21 cellular contexts compared by ENCODE assay signal in the genomic region with DNA sequence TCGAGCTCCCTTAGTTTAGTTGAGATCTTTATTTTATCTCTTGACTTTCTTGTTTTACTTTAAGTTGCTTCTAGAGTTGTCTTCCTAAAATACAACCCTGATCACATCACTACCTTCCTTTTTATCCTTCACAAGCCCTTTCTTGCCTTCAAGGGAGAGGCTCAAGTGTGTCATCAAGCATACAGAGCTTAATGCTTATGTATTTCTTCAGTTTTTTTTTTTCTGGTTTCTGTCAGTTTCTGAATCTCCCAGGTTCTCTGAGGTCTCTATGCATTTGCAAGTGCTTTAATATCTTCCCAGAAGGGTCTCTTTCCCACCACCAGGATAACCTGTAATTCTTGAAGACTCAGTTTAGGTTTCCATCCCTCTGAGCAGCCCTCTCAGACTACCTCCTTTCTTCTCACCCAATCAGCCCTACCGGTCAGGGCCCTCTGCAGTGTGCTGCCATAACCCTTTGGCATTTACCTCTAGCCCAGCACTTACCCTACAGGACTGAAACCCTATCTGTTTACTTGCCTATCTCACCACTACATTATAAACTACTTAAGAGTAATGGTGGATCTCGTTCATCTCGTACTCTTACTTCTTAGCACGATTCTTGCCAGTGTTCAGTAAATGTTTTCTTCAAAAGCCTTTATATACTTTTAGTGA. TPM values are rescaled to one million over a fixed set of nuclear protein-coding genes. Genes with fewer than 3 reads are reported as not detected.
DNase-seq lines count a peak whose midpoint lies in the region; ATAC-seq, FAIRE-seq and TF ChIP-seq lines count a peak whose summit lies in the region.
"Had no signal": no experiment of that assay in that cellular context is flagged by ENCODE, and none has a peak within 500 bp of the region (broad histone marks: within the 10 kb centered on the region; RNA-seq: fewer than 3 reads in every experiment).

No MANE protein-coding gene starts in this region.

- DNase-seq in left ventricle myocardium superior (no peak), Right ventricle myocardium superior (no peak), HTR-8/SVneo (ENCODE audit: insufficient read length, low spot score) (no peak), epithelial cell of esophagus (ENCODE audit: low read depth) (peak; percentile 52), iPS-NIHi11 (ENCODE audit: low spot score) (no peak), OCI-M2 (lab: John Stamatoyannopoulos, UW; ENCODE audit: unreplicated experiment) (no peak), PC-3 (no peak)
- DNase-seq: ACHN; CD4-positive, alpha-beta T cell; COR-L47; DND-41; H9; NCI-H1694; NCI-H446 treated with DMSO at 0.1 percent for 48 hours; NCI-H526 treated with DMSO at 0.1 percent for 48 hours had no signal

- H3K9me3 ChIP-seq in skeletal muscle tissue (ENCODE audit: control insufficient read depth in 3 of 3, low read length in 3 of 3): no peaks in the 10 kb centered on the region
- no peaks in the 10 kb centered on the region for H3K9me3 ChIP-seq in PC-3 (ENCODE audit: low read length)
- H3K9me3 ChIP-seq: BLaER1 had no signal

- peaks cover 4 to 8% (median 4%) of the 10 kb centered on the region in 3 donors for H3K4me1 ChIP-seq in skeletal muscle tissue (ENCODE audit: control insufficient read depth in 3 of 3, insufficient read depth in 3 of 3, low read length in 3 of 3)
- H3K4me1 ChIP-seq in PC-3 (ENCODE audit: insufficient read depth, low read length): no peaks in the 10 kb centered on the region
- H3K4me1 ChIP-seq: BLaER1 had no signal

- no TSS peak for BruUV-seq in PC-3 (replicated peaks; lab: Mats Ljungman, UMichigan)

- no peaks in the 10 kb centered on the region for H3K36me3 ChIP-seq in skeletal muscle tissue (ENCODE audit: control insufficient read depth in 3 of 3, insufficient read depth in 3 of 3, low read length in 3 of 3)
- no peaks in the 10 kb centered on the region for H3K36me3 ChIP-seq in PC-3 (ENCODE audit: low read depth, low read length)
- H3K36me3 ChIP-seq: BLaER1 had no signal

- no peak overlapping the region for H2AFZ ChIP-seq in PC-3 (ENCODE audit: low read length)

- intact Hi-C loops in left ventricle myocardium superior (cut with micrococcal nuclease) (no loop called here), Right ventricle myocardium superior (cut with DNase I) (no loop called here), PC-3 (cut with micrococcal nuclease) (no loop called here)

- no peaks in the 10 kb centered on the region for H4K20me1 ChIP-seq in PC-3 (ENCODE audit: low read length)
- H4K20me1 ChIP-seq: BLaER1 had no signal

- H3K4me3 ChIP-seq in epithelial cell of esophagus (ENCODE audit: low read length) (no peak overlapping the region), skeletal muscle tissue (ENCODE audit: low read length in 3 of 3) (no peak overlapping the region), PC-3 (ENCODE audit: low read length) (no peak overlapping the region)
- H3K4me3 ChIP-seq: BLaER1, GM12878 had no signal

- POLR2A ChIA-PET in PC-3 (lab: Charles Lee; ENCODE audit: unreplicated experiment): no interaction called here

- no peak overlapping the region for H3K9ac ChIP-seq in skeletal muscle tissue (ENCODE audit: low read depth in 1 of 3, low read length in 3 of 3)
- H3K9ac ChIP-seq in PC-3 (ENCODE audit: low read length): no peak overlapping the region
- H3K9ac ChIP-seq: BLaER1 had no signal

- no peaks in the 10 kb centered on the region for H3K27me3 ChIP-seq in skeletal muscle tissue (ENCODE audit: control insufficient read depth in 3 of 3, insufficient read depth in 3 of 3, low read length in 3 of 3)
- H3K27me3 ChIP-seq in PC-3 (ENCODE audit: low read length): no peaks in the 10 kb centered on the region
- H3K27me3 ChIP-seq: BLaER1 had no signal

- ATAC-seq in left ventricle myocardium superior (peak; percentile 36), Right ventricle myocardium superior (ENCODE audit: poor library complexity) (no peak), PC-3 (no peak)
- ATAC-seq: GM12878, Right ventricle myocardium inferior had no signal

- no peaks in the 10 kb centered on the region for H3K9me2 ChIP-seq in PC-3 (replicated peaks; ENCODE audit: low read length)

- FAIRE-seq in HTR-8/SVneo (lab: Jason Lieb, UNC): peak; percentile 9
- FAIRE-seq: GM12878, RCC 7860 had no signal

- H3F3A ChIP-seq in PC-3 (ENCODE audit: low read length, unreplicated experiment): no peaks in the 10 kb centered on the region

- H3K27ac ChIP-seq in skeletal muscle tissue (ENCODE audit: low read depth, low read length) (peak overlapping the region; percentile 39), PC-3 (ENCODE audit: low read length) (no peak overlapping the region)
- H3K27ac ChIP-seq: BLaER1 had no signal

- TF ChIP-seq CTCF in epithelial cell of esophagus (IDR thresholded peaks at IDR 0.05; ENCODE audit: insufficient read depth, low read depth, low read length, missing control alignments) (no peak), PC-3 (conservative IDR thresholded peaks at IDR 0.05; ENCODE audit: low read depth, low read length) (no peak)

- no peak overlapping the region for H3K4me2 ChIP-seq in PC-3 (ENCODE audit: low read length)
- H3K4me2 ChIP-seq: BLaER1 had no signal

- CTCF ChIA-PET in PC-3 (lab: Charles Lee): interaction anchor here (0.6 kb wide), 1 partner anchor 183 kb away, joined by 3 read pairs; no protein-coding TSS in a partner anchor

- no peaks in the 10 kb centered on the region for H3K79me2 ChIP-seq in PC-3 (ENCODE audit: low read length)

RNA-seq across cellular contexts. Expression of a gene that starts 36.9 kb away (rescaled TPM):
- total RNA-seq in left ventricle myocardium superior: 20.2 TPM
- 20.4 TPM for total RNA-seq in Right ventricle myocardium superior
- 40.2 TPM for total RNA-seq in skeletal muscle tissue
- 10.0 and 11.6 TPM in 2 replicates for total RNA-seq in PC-3 (2014; rRNA removed)
- total RNA-seq: CD4-positive, alpha-beta T cell; GM12878; T-helper 1 cell treated with Interleukin-12 subunit alpha and Interleukin-12 subunit beta and Interleukin-4 antibody, amounts not matched to agents 30 ng/mL and 1 ng/mL, for 36 hours had no signal
